Comparison of ENCODE assay signal across 17 cellular contexts in the genomic region with DNA sequence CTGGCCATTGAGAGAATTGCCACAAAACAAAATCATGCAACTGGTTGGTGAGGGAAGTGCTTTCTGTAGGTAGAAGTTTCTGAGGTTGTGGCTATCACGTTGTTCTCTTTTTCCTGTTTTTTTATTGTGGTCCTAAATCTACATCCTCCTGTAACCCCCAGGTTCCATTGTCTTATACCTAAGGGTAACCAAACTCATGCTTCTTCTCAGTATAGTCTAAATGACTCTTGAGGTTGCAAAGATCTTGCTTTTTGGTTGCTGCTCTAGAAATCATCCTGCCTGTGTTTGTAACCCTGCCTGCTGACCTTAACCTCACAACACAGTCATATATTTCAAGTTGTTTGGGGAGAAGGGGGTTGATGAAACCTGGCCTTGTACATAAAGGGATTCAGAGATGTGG.
DNase-seq lines count a peak whose midpoint lies in the region; ATAC-seq and TF ChIP-seq lines count a peak whose summit lies in the region.
"Had no signal": no experiment of that assay in that cellular context is flagged by ENCODE, and none has a peak within 500 bp of the region (broad histone marks: within the 10 kb centered on the region; RNA-seq: fewer than 3 reads in every experiment).

No MANE protein-coding gene starts in this region.

- no peak overlapping the region for H3K4me3 ChIP-seq in MM.1S (ENCODE audit: low read length)
- H3K4me3 ChIP-seq: MG63 had no signal

- no peak overlapping the region for H3K27ac Mint-ChIP-seq in activated T-cell treated with anti-CD3 and anti-CD28 coated beads, Interleukin-2, amount 50 U/mL, for 72 hours
- H3K27ac Mint-ChIP-seq in immature natural killer cell: no peak overlapping the region

- H3K9me2 ChIP-seq in MM.1S (replicated peaks; ENCODE audit: insufficient read depth, low read length): no peaks in the 10 kb centered on the region

- H3K4me1 ChIP-seq in MM.1S (ENCODE audit: low read length): peaks cover 42% of the 10 kb centered on the region

- no peak overlapping the region for H3K9ac ChIP-seq in MM.1S (ENCODE audit: low read length)

- no peaks in the 10 kb centered on the region for H3K36me3 ChIP-seq in MM.1S (replicated peaks; ENCODE audit: insufficient read depth, low read length)
- H3K36me3 ChIP-seq: MG63 had no signal

- no peak for TF ChIP-seq CTCF in MM.1S (IDR thresholded peaks at IDR 0.05; ENCODE audit: low read length)

- H3K27me3 ChIP-seq in MM.1S (replicated peaks; ENCODE audit: insufficient read depth, low read length): no peaks in the 10 kb centered on the region
- H3K27me3 ChIP-seq: MG63 had no signal

- peak overlapping the region; percentile 19; the same call in 1 of the 2 replicates for H3K4me2 ChIP-seq in MM.1S (ENCODE audit: low read depth, low read length)

- ATAC-seq in activated T-cell treated with anti-CD3 and anti-CD28 coated beads, Interleukin-2, amount 50 U/mL, for 72 hours (replicated peaks in 1 of 2): peak; percentile 48 to 72
- ATAC-seq: HCT116 had no signal

- H3K27me3 Mint-ChIP-seq in activated T-cell treated with anti-CD3 and anti-CD28 coated beads, Interleukin-2, amount 50 U/mL, for 72 hours (ENCODE audit: low read depth): peaks cover 12% of the 10 kb centered on the region
- peaks cover 3 to 9% (median 3%) of the 10 kb centered on the region in 3 donors for H3K27me3 Mint-ChIP-seq in immature natural killer cell (ENCODE audit: low read depth in 3 of 3)

- H3K9me3 ChIP-seq in MM.1S (replicated peaks; ENCODE audit: insufficient read depth, low read length): no peaks in the 10 kb centered on the region
- H3K9me3 ChIP-seq: MG63 had no signal

- H3F3A ChIP-seq in MM.1S (ENCODE audit: insufficient read depth, low read length): peaks cover 11% of the 10 kb centered on the region

- H3K27ac ChIP-seq in MM.1S (ENCODE audit: low read length): peak overlapping the region; percentile 1; the same call in 1 of the 2 replicates
- H3K27ac ChIP-seq: HL-60 had no signal

- no peaks in the 10 kb centered on the region for H3K79me2 ChIP-seq in MM.1S (ENCODE audit: low read length)

- no peak for DNase-seq in activated T-cell treated with anti-CD3 and anti-CD28 coated beads, Interleukin-2, amount 50 U/mL, for 72 hours
- no peak for DNase-seq in activated T-cell treated with anti-CD3 and anti-CD28 coated beads for 4 hours
- DNase-seq in MM.1S: no peak
- DNase-seq in immature natural killer cell: peak in 2 of 3 donors; percentile 1 to 2
- DNase-seq in amygdala (lab: John Stamatoyannopoulos, UW): no peak
- DNase-seq in SKM-1 (lab: John Stamatoyannopoulos, UW; ENCODE audit: unreplicated experiment): no peak
- DNase-seq in nucleus accumbens (lab: John Stamatoyannopoulos, UW): no peak
- DNase-seq: Calu3, DMS79 treated with DMSO at 0.1 percent for 48 hours, MG63, NCI-H2029, NCI-H446, NCI-H524 treated with DMSO at 0.1 percent for 48 hours, NCI-H774, SHP77 had no signal

- peaks cover 8% of the 10 kb centered on the region for H3K4me1 Mint-ChIP-seq in activated T-cell treated with anti-CD3 and anti-CD28 coated beads, Interleukin-2, amount 50 U/mL, for 72 hours (ENCODE audit: low read depth)
- H3K4me1 Mint-ChIP-seq in immature natural killer cell: peaks cover 0 to 8% of the 10 kb centered on the region in 2 donors

- H4K20me1 ChIP-seq in MM.1S (ENCODE audit: insufficient read depth, low read length): no peaks in the 10 kb centered on the region

- no peak overlapping the region for H3K4me3 Mint-ChIP-seq in activated T-cell treated with anti-CD3 and anti-CD28 coated beads, Interleukin-2, amount 50 U/mL, for 72 hours
- no peak overlapping the region for H3K4me3 Mint-ChIP-seq in immature natural killer cell

- H2AFZ ChIP-seq in MM.1S (ENCODE audit: low read length): no peak overlapping the region

- H3K9me3 Mint-ChIP-seq in activated T-cell treated with anti-CD3 and anti-CD28 coated beads, Interleukin-2, amount 50 U/mL, for 72 hours: no peaks in the 10 kb centered on the region
- H3K9me3 Mint-ChIP-seq in immature natural killer cell: no peaks in the 10 kb centered on the region

- no peaks in the 10 kb centered on the region for H3K36me3 Mint-ChIP-seq in activated T-cell treated with anti-CD3 and anti-CD28 coated beads, Interleukin-2, amount 50 U/mL, for 72 hours (ENCODE audit: insufficient read depth in 2 of 2)
- no peaks in the 10 kb centered on the region for H3K36me3 Mint-ChIP-seq in immature natural killer cell

Comparison
In these comparisons a context has a peak if more than half of its experiments do, and no peak if none do; other contexts are left out.
1. DNase-seq: peak in immature natural killer cell (2 of 3); none in activated T-cell treated with anti-CD3 and anti-CD28 coated beads, Interleukin-2, amount 50 U/mL, for 72 hours (0 of 2), activated T-cell treated with anti-CD3 and anti-CD28 coated beads for 4 hours (single experiment), MM.1S (single experiment), amygdala (0 of 56), SKM-1 (single experiment) and nucleus accumbens (0 of 56).